Comparison of ENCODE assay signal across 8 cellular contexts in the genomic region with DNA sequence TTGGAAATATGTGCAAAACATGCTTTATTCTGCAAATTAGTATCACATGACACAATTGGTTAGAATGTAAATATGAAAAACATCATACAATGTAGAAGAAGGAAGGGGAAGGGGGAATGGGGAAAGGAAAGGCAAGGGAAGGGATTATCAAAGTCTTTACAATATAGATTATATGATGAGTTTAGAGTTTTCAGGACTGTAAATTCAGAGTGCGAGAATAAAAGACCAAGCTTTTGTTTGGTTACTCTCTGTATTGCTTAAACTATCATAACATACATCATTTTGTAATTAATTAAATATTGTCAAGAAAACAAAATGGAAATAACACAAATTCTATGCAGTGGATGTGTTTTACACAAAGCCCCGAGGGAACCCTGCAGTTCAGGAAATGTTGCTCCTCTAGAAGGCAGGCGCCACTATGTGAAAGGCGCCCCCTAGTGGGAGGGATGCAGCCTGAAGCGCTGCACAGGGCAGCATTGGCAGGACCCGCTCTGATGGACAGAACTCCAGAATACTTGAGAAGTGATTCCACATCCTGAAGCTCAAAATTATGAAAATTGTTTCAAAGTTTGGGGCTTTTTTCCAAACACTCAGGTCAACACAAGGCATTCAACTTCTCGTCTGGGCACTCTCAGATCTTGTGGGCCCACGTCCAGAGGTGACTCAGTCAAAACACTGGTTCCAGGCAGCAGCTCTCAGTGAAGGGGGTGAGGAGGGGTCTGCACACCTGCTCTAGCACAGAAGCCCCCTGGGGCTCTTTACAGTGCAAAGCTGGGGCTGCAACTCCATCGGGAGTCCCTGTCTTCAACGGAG. TPM values are rescaled to one million over a fixed set of nuclear protein-coding genes. Genes with fewer than 3 reads are reported as not detected.
DNase-seq lines count a peak whose midpoint lies in the region; ATAC-seq and TF ChIP-seq lines count a peak whose summit lies in the region.

No MANE protein-coding gene starts in this region.

- DNase-seq in COLO829 (ENCODE audit: low spot score) (peak; percentile 38), HT-29 (ENCODE audit: low spot score) (peak; percentile 74), RWPE2 (ENCODE audit: low spot score) (peak; percentile 70), germinal center (ENCODE audit: low spot score) (peak; percentile 67), transverse colon (peak; percentile 79)
- peak; percentile 89 for DNase-seq in activated effector memory CD4-positive, alpha-beta T cell treated with anti-CD3 and anti-CD28 coated beads, Interleukin-2, amount 50 U/mL, for 16 hours

- ATAC-seq in GM19452 (IDR thresholded peaks at IDR 0.05; ENCODE audit: unreplicated experiment) (peak; percentile 81), RWPE2 (ENCODE audit: low read depth) (peak; percentile 91)

- no peak for TF ChIP-seq EP300 in transverse colon (IDR thresholded peaks at IDR 0.05; ENCODE audit: low read depth)

- H3K9ac ChIP-seq in parathyroid adenoma = no peak overlapping the region

- H3K4me1 ChIP-seq in RWPE2 (ENCODE audit: insufficient read depth, poor library complexity, severe bottlenecking) (no peaks in the 10 kb centered on the region), parathyroid adenoma (no peaks in the 10 kb centered on the region), transverse colon (no peaks in the 10 kb centered on the region)

- TF ChIP-seq CTCF in RWPE2 (IDR thresholded peaks at IDR 0.05; ENCODE audit: poor library complexity, severe bottlenecking) (peak; percentile 82), parathyroid adenoma (IDR thresholded peaks at IDR 0.05) (peak; percentile 90), transverse colon (IDR thresholded peaks at IDR 0.05) (peak in 4 of 5 experiments; percentile 75 to 90 (median 88))

- peak overlapping the region; percentile 22 for H2AFZ ChIP-seq in parathyroid adenoma

- H3K27me3 ChIP-seq in RWPE2 (ENCODE audit: insufficient read depth, poor library complexity, severe bottlenecking) (no peaks in the 10 kb centered on the region), parathyroid adenoma (ENCODE audit: control insufficient read depth, insufficient read depth, low read length) (no peaks in the 10 kb centered on the region), transverse colon (no peaks in the 10 kb centered on the region)

- no peaks in the 10 kb centered on the region for H3K36me3 ChIP-seq in RWPE2 (ENCODE audit: low read depth)
- no peaks in the 10 kb centered on the region for H3K36me3 ChIP-seq in parathyroid adenoma (ENCODE audit: control insufficient read depth, insufficient read depth, low read length)
- H3K36me3 ChIP-seq in transverse colon = no peaks in the 10 kb centered on the region

- no peak overlapping the region for H3K4me2 ChIP-seq in parathyroid adenoma (ENCODE audit: low read length)

- H3K79me2 ChIP-seq in parathyroid adenoma = no peaks in the 10 kb centered on the region

- intact Hi-C loops in transverse colon (cut with DNase I; ENCODE audit: low total_unique reads) = no loop called here

- H3K27ac ChIP-seq in RWPE2 (ENCODE audit: poor library complexity, severe bottlenecking) (no peak overlapping the region), parathyroid adenoma (no peak overlapping the region), transverse colon (no peak overlapping the region)

- no peak for TF ChIP-seq POLR2A in transverse colon (IDR thresholded peaks at IDR 0.05)

- no peak overlapping the region for H3K4me3 ChIP-seq in RWPE2 (ENCODE audit: severe bottlenecking)
- no peak overlapping the region for H3K4me3 ChIP-seq in parathyroid adenoma (ENCODE audit: low read depth, low read length)
- H3K4me3 ChIP-seq in transverse colon = no peak overlapping the region

- in situ Hi-C loops in transverse colon (cut with MboI; ENCODE audit: low pct_ligation_motif_present in 1 of 4, low pct_unique_long_range_greater_than_20kb in 1 of 4, low sequenced_read_pairs in 3 of 4) = no loop called here

- H3K9me3 ChIP-seq in RWPE2 (ENCODE audit: severe bottlenecking) (no peaks in the 10 kb centered on the region), parathyroid adenoma (ENCODE audit: control insufficient read depth, low read length) (no peaks in the 10 kb centered on the region), transverse colon (no peaks in the 10 kb centered on the region)

- WGBS in transverse colon (ENCODE audit: low coverage in 1 of 2), 2 donors = 32 to 44% methylated on average over 4 to 10 of the region's 10 CpGs

RNA-seq across cellular contexts. Expression of a gene that starts 31.6 kb away (rescaled TPM):
- total RNA-seq in HT-29 (2014; rRNA removed; shearing (Covaris generic)) = 1.6 and 3.1 TPM in 2 replicates
- 10 to 100 TPM in 2 of 4 donors, 1 to 10 TPM in 2; 3.0 to 33.7 (median 10.4) TPM for total RNA-seq in transverse colon

Comparison
In these comparisons a context has a peak if more than half of its experiments do, and no peak if none do; other contexts are left out.
1. DNase-seq: peak in every context shown above with its lines; median percentile 89 in activated effector memory CD4-positive, alpha-beta T cell treated with anti-CD3 and anti-CD28 coated beads, Interleukin-2, amount 50 U/mL, for 16 hours; 79 in transverse colon; 74 in HT-29; 70 in RWPE2; 67 in germinal center; 38 in COLO829.